1 cellular context compared by ENCODE assay signal in the genomic region with DNA sequence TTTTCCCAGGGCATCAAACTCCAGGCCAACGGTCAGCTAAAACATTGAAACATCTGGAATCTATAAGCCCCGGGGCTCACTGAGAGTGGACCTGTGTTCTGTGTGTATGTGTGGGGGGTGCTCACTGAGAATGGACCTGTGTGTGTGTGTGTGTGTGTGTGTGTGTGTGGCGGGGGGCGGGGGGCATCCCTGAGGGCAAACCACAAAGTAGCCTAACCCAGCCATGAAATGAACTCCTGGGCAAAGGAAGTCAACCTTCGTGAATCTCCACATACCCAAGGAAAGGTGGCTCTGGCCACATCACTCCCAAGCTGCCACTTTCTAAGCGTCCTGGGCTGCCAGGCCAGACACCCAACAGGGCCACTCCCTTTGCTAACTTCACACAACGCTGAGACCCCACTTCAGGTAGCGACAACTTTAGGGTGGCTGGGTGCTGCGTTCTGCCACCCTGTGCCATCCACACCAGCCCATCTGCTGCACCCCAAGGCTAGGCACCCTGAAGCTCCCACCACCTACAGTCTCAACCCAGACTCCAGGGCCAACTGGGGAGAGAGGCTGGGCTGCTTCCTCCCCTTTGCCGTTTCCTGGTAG.
TF ChIP-seq lines count a peak whose summit lies in the region.

No MANE protein-coding gene starts in this region.

TF ChIP-seq in WTC11, 78 proteins besides CTCF, POLR2A, EP300 and RAD21 (continued from another document):
- no peak for TF ChIP-seq RORB (CRISPR knock-in tag; IDR thresholded peaks at IDR 0.05)
- TF ChIP-seq SOX15 (CRISPR knock-in tag; IDR thresholded peaks at IDR 0.05) = no peak
- no peak for TF ChIP-seq ATF2 (CRISPR knock-in tag; IDR thresholded peaks at IDR 0.05; ENCODE audit: borderline replicate concordance, low read depth)
- TF ChIP-seq AFF4 (CRISPR knock-in tag; IDR thresholded peaks at IDR 0.05; ENCODE audit: borderline replicate concordance) = no peak
- TF ChIP-seq ZNF423 (CRISPR knock-in tag; IDR thresholded peaks at IDR 0.05) = no peak
- no peak for TF ChIP-seq FOXK1 (CRISPR knock-in tag; IDR thresholded peaks at IDR 0.05)
- no peak for TF ChIP-seq ZNF671 (CRISPR knock-in tag; IDR thresholded peaks at IDR 0.05)
- TF ChIP-seq ZBTB21 (CRISPR knock-in tag; IDR thresholded peaks at IDR 0.05; ENCODE audit: borderline replicate concordance) = no peak
- TF ChIP-seq MLX (CRISPR knock-in tag; IDR thresholded peaks at IDR 0.05) = no peak
- TF ChIP-seq, protein P1, sequence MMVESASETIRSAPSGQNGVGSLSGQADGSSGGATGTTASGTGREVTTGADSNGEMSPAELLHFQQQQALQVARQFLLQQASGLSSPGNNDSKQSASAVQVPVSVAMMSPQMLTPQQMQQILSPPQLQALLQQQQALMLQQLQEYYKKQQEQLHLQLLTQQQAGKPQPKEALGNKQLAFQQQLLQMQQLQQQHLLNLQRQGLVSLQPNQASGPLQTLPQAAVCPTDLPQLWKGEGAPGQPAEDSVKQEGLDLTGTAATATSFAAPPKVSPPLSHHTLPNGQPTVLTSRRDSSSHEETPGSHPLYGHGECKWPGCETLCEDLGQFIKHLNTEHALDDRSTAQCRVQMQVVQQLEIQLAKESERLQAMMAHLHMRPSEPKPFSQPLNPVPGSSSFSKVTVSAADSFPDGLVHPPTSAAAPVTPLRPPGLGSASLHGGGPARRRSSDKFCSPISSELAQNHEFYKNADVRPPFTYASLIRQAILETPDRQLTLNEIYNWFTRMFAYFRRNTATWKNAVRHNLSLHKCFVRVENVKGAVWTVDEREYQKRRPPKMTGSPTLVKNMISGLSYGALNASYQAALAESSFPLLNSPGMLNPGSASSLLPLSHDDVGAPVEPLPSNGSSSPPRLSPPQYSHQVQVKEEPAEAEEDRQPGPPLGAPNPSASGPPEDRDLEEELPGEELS (CRISPR knock-in tag; IDR thresholded peaks at IDR 0.05) = no peak
- no peak for TF ChIP-seq E2F5 (CRISPR knock-in tag; IDR thresholded peaks at IDR 0.05)
- TF ChIP-seq, protein P2, sequence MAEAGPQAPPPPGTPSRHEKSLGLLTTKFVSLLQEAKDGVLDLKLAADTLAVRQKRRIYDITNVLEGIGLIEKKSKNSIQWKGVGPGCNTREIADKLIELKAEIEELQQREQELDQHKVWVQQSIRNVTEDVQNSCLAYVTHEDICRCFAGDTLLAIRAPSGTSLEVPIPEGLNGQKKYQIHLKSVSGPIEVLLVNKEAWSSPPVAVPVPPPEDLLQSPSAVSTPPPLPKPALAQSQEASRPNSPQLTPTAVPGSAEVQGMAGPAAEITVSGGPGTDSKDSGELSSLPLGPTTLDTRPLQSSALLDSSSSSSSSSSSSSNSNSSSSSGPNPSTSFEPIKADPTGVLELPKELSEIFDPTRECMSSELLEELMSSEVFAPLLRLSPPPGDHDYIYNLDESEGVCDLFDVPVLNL (CRISPR knock-in tag; IDR thresholded peaks at IDR 0.05; ENCODE audit: borderline replicate concordance, low read depth) = no peak
- TF ChIP-seq, protein P3, sequence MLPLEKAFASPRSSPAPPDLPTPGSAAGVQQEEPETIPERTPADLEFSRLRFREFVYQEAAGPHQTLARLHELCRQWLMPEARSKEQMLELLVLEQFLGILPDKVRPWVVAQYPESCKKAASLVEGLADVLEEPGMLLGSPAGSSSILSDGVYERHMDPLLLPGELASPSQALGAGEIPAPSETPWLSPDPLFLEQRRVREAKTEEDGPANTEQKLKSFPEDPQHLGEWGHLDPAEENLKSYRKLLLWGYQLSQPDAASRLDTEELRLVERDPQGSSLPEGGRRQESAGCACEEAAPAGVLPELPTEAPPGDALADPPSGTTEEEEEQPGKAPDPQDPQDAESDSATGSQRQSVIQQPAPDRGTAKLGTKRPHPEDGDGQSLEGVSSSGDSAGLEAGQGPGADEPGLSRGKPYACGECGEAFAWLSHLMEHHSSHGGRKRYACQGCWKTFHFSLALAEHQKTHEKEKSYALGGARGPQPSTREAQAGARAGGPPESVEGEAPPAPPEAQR (CRISPR knock-in tag; IDR thresholded peaks at IDR 0.05) = no peak
- no peak for TF ChIP-seq TP53 (CRISPR knock-in tag; IDR thresholded peaks at IDR 0.05)
TF ChIP-seq in WTC11: peak in this region for 0.
